In the genomic region with DNA sequence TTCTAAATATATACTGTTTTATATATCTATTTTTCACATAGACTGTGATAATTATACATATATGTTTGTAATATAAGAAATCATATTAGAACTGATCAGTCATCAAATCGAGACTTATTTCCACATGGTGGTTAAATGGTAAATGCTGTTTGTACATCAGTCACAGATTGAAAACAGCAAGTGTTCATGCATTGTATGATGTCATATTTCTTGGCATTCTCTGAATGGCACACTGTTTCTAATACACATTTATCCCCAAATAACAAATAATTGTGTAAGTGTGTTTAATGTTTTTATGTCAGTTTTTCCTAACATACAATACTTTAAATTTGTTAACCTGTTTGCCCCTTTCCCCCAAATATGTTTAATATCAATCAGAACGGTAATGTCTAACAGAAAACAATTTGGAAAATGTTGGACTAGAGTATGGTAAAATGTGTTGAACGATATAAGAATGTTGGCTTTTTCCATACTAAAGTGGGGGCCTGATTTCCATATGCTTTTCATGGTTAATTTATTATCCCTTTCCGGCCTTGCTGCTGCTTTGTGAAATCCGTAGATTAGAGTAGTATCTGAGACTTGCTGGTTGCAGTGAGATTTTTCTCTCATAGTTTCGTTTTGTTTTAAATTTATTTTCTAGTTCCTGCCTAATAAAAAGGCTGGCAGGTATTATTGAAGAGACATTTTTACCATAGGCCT, we compare ENCODE assay signal across 20 cellular contexts. TPM values are rescaled to one million over a fixed set of nuclear protein-coding genes. Genes with fewer than 3 reads are reported as not detected.
A peak's percentile ranks its signal among the peaks of the same experiment; 100 is the strongest.
DNase-seq lines count a peak whose midpoint lies in the region; ATAC-seq, FAIRE-seq and TF ChIP-seq lines count a peak whose summit lies in the region.
"Had no signal": no experiment of that assay in that cellular context is flagged by ENCODE, and none has a peak within 500 bp of the region (broad histone marks: within the 10 kb centered on the region; RNA-seq: fewer than 3 reads in every experiment).

No MANE protein-coding gene starts in this region.

- no peaks in the 10 kb centered on the region for H3K9me3 Mint-ChIP-seq in activated T-helper 2 cell treated with anti-CD3 and anti-CD28 coated beads, Interferon-gamma antibody, Interleukin-2, Interleukin-4, amounts not matched to agents 10 μg/mL and 5 μg/mL and 100 μg/mL, durations not matched to agents 14 hours and 24 hours and 36 hours
- H3K9me3 Mint-ChIP-seq in mesothelial cell of epicardium = no peaks in the 10 kb centered on the region
- H3K9me3 Mint-ChIP-seq in activated CD8-positive, alpha-beta memory T cell treated with anti-CD3 and anti-CD28 coated beads, Interleukin-2, amount 10 ng/mL, durations not matched to agents 7 days and 5 days (ENCODE audit: low read depth) = no peaks in the 10 kb centered on the region
- H3K9me3 Mint-ChIP-seq: activated naive CD4-positive, alpha-beta T cell treated with anti-CD3 and anti-CD28 coated beads, Interleukin-2, amount 10 ng/mL, durations not matched to agents 7 days and 5 days; T-cell; type B pancreatic cell had no signal

- FAIRE-seq in HepG2 (lab: Jason Lieb, UNC) = no peak
- FAIRE-seq: colon, endometrium, GM12878 had no signal

- peaks cover 34% of the 10 kb centered on the region for H3K36me3 Mint-ChIP-seq in activated T-helper 2 cell treated with anti-CD3 and anti-CD28 coated beads, Interferon-gamma antibody, Interleukin-2, Interleukin-4, amounts not matched to agents 10 μg/mL and 5 μg/mL and 100 μg/mL, durations not matched to agents 14 hours and 24 hours and 36 hours (ENCODE audit: low read depth)
- no peaks in the 10 kb centered on the region for H3K36me3 Mint-ChIP-seq in mesothelial cell of epicardium
- H3K36me3 Mint-ChIP-seq in activated CD8-positive, alpha-beta memory T cell treated with anti-CD3 and anti-CD28 coated beads, Interleukin-2, amount 10 ng/mL, durations not matched to agents 7 days and 5 days = peaks cover 20% of the 10 kb centered on the region

- H3K79me2 ChIP-seq in HepG2 (ENCODE audit: insufficient read depth, low read length) = peaks cover 14% of the 10 kb centered on the region

- H3K4me3 ChIP-seq in HepG2 (replicated peaks in 1 of 3; ENCODE audit: insufficient read depth in 1 of 3, low read depth in 2 of 3, low read length in 3 of 3) (no peak overlapping the region), right lobe of liver (no peak overlapping the region)
- H3K4me3 ChIP-seq: GM12878, stomach had no signal

- TF ChIP-seq RAD21 in HepG2 (CRISPR knock-in tag; IDR thresholded peaks at IDR 0.05) = no peak

- H3K36me3 ChIP-seq in HepG2 (replicated peaks in 1 of 2; ENCODE audit: control insufficient read depth in 1 of 2, insufficient read depth in 2 of 2, low read length in 2 of 2) = no peaks in the 10 kb centered on the region
- no peaks in the 10 kb centered on the region for H3K36me3 ChIP-seq in right lobe of liver

- H3K27ac ChIP-seq in HepG2 (ENCODE audit: extremely low read length, insufficient read depth, low read length) (no peak overlapping the region), right lobe of liver (no peak overlapping the region)
- H3K27ac ChIP-seq: stomach had no signal

- DNase-seq in HepG2 (ENCODE audit: low spot score) = no peak
- no peak for DNase-seq in right lobe of liver
- DNase-seq in activated T-helper 2 cell treated with anti-CD3 and anti-CD28 coated beads, Interferon-gamma antibody, Interleukin-2, Interleukin-4, amounts not matched to agents 10 μg/mL and 5 μg/mL and 100 μg/mL, durations not matched to agents 14 hours and 24 hours and 36 hours (ENCODE audit: low spot score) = no peak
- no peak for DNase-seq in mesothelial cell of epicardium (ENCODE audit: low spot score in 2 of 2, unreplicated experiment in 2 of 2)
- no peak for DNase-seq in activated CD4-positive, CD25-positive, alpha-beta regulatory T cell (lab: John Stamatoyannopoulos, UW)
- DNase-seq in NCI-H345 treated with DMSO at 0.1 percent for 48 hours (lab: John Stamatoyannopoulos, UW; ENCODE audit: unreplicated experiment) = no peak
- no peak for DNase-seq in activated CD8-positive, alpha-beta memory T cell treated with anti-CD3 and anti-CD28 coated beads, Interleukin-2, amount 10 ng/mL, durations not matched to agents 7 days and 5 days
- DNase-seq: activated CD8-positive, alpha-beta memory T cell treated with anti-CD3 and anti-CD28 coated beads, Interleukin-2, amount 50 U/mL, for 48 hours; activated naive CD4-positive, alpha-beta T cell treated with anti-CD3 and anti-CD28 coated beads, Interleukin-2, amount 10 ng/mL, durations not matched to agents 7 days and 5 days; foreskin melanocyte; left colon; NCI-H187 treated with DMSO at 0.1 percent for 48 hours; stimulated activated CD4-positive, alpha-beta T cell treated with anti-CD3 and anti-CD28 coated beads, Interleukin-2, amount 100 ng/mL, for 24 hours; stomach; T-cell had no signal

- WGBS in HepG2 (ENCODE audit: low lambda C conversion rate) = 95% methylated on average over 6 of the region's 6 CpGs
- 86% methylated on average over 6 of the region's 6 CpGs for WGBS in right lobe of liver (ENCODE audit: insufficient coverage, low coverage, low lambda C conversion rate, missing lambda C conversion rate)

- no TSS peak for BruUV-seq in HepG2 (replicated peaks; lab: Mats Ljungman, UMichigan)

- TF ChIP-seq EP300 in HepG2 (IDR thresholded peaks at IDR 0.05; ENCODE audit: low read depth in 2 of 2, low read length in 2 of 2) (no peak), HepG2 (CRISPR knock-in tag; IDR thresholded peaks at IDR 0.05; ENCODE audit: borderline replicate concordance) (no peak)

- H3K9me3 ChIP-seq in HepG2 (ENCODE audit: low read length) (no peaks in the 10 kb centered on the region), right lobe of liver (no peaks in the 10 kb centered on the region)
- H3K9me3 ChIP-seq: stomach had no signal

- intact Hi-C loops in HepG2 (cut with micrococcal nuclease; ENCODE audit: unreplicated experiment) = no loop called here
- intact Hi-C loops in right lobe of liver (cut with DNase I) = no loop called here
- intact Hi-C loops in activated T-helper 2 cell treated with anti-CD3 and anti-CD28 coated beads, Interferon-gamma antibody, Interleukin-2, Interleukin-4, amounts not matched to agents 10 μg/mL and 5 μg/mL and 100 μg/mL, durations not matched to agents 14 hours and 24 hours and 36 hours (cut with micrococcal nuclease) = loop anchor here (2.0 kb wide), 1 partner anchor 23 kb away; a partner anchor contains a TSS

- no peak overlapping the region for H3K4me3 Mint-ChIP-seq in activated T-helper 2 cell treated with anti-CD3 and anti-CD28 coated beads, Interferon-gamma antibody, Interleukin-2, Interleukin-4, amounts not matched to agents 10 μg/mL and 5 μg/mL and 100 μg/mL, durations not matched to agents 14 hours and 24 hours and 36 hours (ENCODE audit: low read depth)
- no peak overlapping the region for H3K4me3 Mint-ChIP-seq in mesothelial cell of epicardium
- no peak overlapping the region for H3K4me3 Mint-ChIP-seq in activated CD8-positive, alpha-beta memory T cell treated with anti-CD3 and anti-CD28 coated beads, Interleukin-2, amount 10 ng/mL, durations not matched to agents 7 days and 5 days
- H3K4me3 Mint-ChIP-seq: activated naive CD4-positive, alpha-beta T cell treated with anti-CD3 and anti-CD28 coated beads, Interleukin-2, amount 10 ng/mL, durations not matched to agents 7 days and 5 days; T-cell; type B pancreatic cell had no signal

- no peaks in the 10 kb centered on the region for H4K20me1 ChIP-seq in HepG2 (ENCODE audit: insufficient read depth, low read length)

- H3K4me1 ChIP-seq in HepG2 (ENCODE audit: insufficient read depth, low read length) = peaks cover 19% of the 10 kb centered on the region
- peaks cover 0 to 32% (median 11%) of the 10 kb centered on the region in 4 donors for H3K4me1 ChIP-seq in right lobe of liver

- no peak overlapping the region for H3K9ac ChIP-seq in HepG2 (ENCODE audit: insufficient read depth, low read depth, low read length)

- TF ChIP-seq CTCF in HepG2 (CRISPR knock-in tag; IDR thresholded peaks at IDR 0.05) (no peak), right lobe of liver (IDR thresholded peaks at IDR 0.05) (no peak), mesothelial cell of epicardium (IDR thresholded peaks at IDR 0.05; ENCODE audit: unreplicated experiment) (no peak)

- no peaks in the 10 kb centered on the region for H3K27me3 Mint-ChIP-seq in activated T-helper 2 cell treated with anti-CD3 and anti-CD28 coated beads, Interferon-gamma antibody, Interleukin-2, Interleukin-4, amounts not matched to agents 10 μg/mL and 5 μg/mL and 100 μg/mL, durations not matched to agents 14 hours and 24 hours and 36 hours (ENCODE audit: low read depth)
- no peaks in the 10 kb centered on the region for H3K27me3 Mint-ChIP-seq in mesothelial cell of epicardium (ENCODE audit: low read depth)
- H3K27me3 Mint-ChIP-seq in activated CD8-positive, alpha-beta memory T cell treated with anti-CD3 and anti-CD28 coated beads, Interleukin-2, amount 10 ng/mL, durations not matched to agents 7 days and 5 days = no peaks in the 10 kb centered on the region
- H3K27me3 Mint-ChIP-seq: activated naive CD4-positive, alpha-beta T cell treated with anti-CD3 and anti-CD28 coated beads, Interleukin-2, amount 10 ng/mL, durations not matched to agents 7 days and 5 days; T-cell; type B pancreatic cell had no signal

- POLR2A ChIA-PET in HepG2 (lab: Yijun Ruan, JAX) = no interaction called here

- in situ Hi-C loops in HepG2 (cut with HindIII; ENCODE audit: extremely low pct_ligation_motif_present, low pct_unique_long_range_greater_than_20kb) = no loop called here

- CTCF ChIA-PET in HepG2 (lab: Yijun Ruan, JAX; ENCODE audit: low intra/inter-chr PET ratio, low total read pairs) = no interaction called here
- CTCF ChIA-PET in activated CD8-positive, alpha-beta memory T cell treated with anti-CD3 and anti-CD28 coated beads, Interleukin-2, amount 10 ng/mL, durations not matched to agents 7 days and 5 days (lab: Charles Lee) = no interaction called here

- TF ChIP-seq POLR2A in HepG2 (IDR thresholded peaks at IDR 0.05; ENCODE audit: insufficient read depth in 1 of 2, low read depth in 2 of 2, low read length in 2 of 2) (no peak), right lobe of liver (IDR thresholded peaks at IDR 0.05) (no peak)

- peak overlapping the region; percentile 6 for H3K27ac Mint-ChIP-seq in activated T-helper 2 cell treated with anti-CD3 and anti-CD28 coated beads, Interferon-gamma antibody, Interleukin-2, Interleukin-4, amounts not matched to agents 10 μg/mL and 5 μg/mL and 100 μg/mL, durations not matched to agents 14 hours and 24 hours and 36 hours
- peak overlapping the region; percentile 75 for H3K27ac Mint-ChIP-seq in mesothelial cell of epicardium
- no peak overlapping the region for H3K27ac Mint-ChIP-seq in activated CD8-positive, alpha-beta memory T cell treated with anti-CD3 and anti-CD28 coated beads, Interleukin-2, amount 10 ng/mL, durations not matched to agents 7 days and 5 days
- H3K27ac Mint-ChIP-seq: activated naive CD4-positive, alpha-beta T cell treated with anti-CD3 and anti-CD28 coated beads, Interleukin-2, amount 10 ng/mL, durations not matched to agents 7 days and 5 days; type B pancreatic cell had no signal

- no peak overlapping the region for H2AFZ ChIP-seq in HepG2 (ENCODE audit: low read length)

- H3K4me2 ChIP-seq in HepG2 (ENCODE audit: low read depth, low read length) = no peak overlapping the region

- no peak for ATAC-seq in HepG2
- no peak for ATAC-seq in right lobe of liver
- ATAC-seq in activated CD8-positive, alpha-beta memory T cell treated with anti-CD3 and anti-CD28 coated beads, Interleukin-2, amount 10 ng/mL, durations not matched to agents 7 days and 5 days = no peak
- ATAC-seq: GM12878, HCT116, left colon, T-cell had no signal

- H3K27me3 ChIP-seq in HepG2 (ENCODE audit: control insufficient read depth in 1 of 2, insufficient read depth in 2 of 2, low read length in 2 of 2) = no peaks in the 10 kb centered on the region
- no peaks in the 10 kb centered on the region for H3K27me3 ChIP-seq in right lobe of liver
- H3K27me3 ChIP-seq: stomach had no signal

- peaks cover 59% of the 10 kb centered on the region for H3K4me1 Mint-ChIP-seq in activated T-helper 2 cell treated with anti-CD3 and anti-CD28 coated beads, Interferon-gamma antibody, Interleukin-2, Interleukin-4, amounts not matched to agents 10 μg/mL and 5 μg/mL and 100 μg/mL, durations not matched to agents 14 hours and 24 hours and 36 hours (ENCODE audit: low read depth)
- peaks cover 33% of the 10 kb centered on the region for H3K4me1 Mint-ChIP-seq in mesothelial cell of epicardium
- H3K4me1 Mint-ChIP-seq in activated CD8-positive, alpha-beta memory T cell treated with anti-CD3 and anti-CD28 coated beads, Interleukin-2, amount 10 ng/mL, durations not matched to agents 7 days and 5 days = peaks cover 47% of the 10 kb centered on the region

RNA-seq across cellular contexts. Expression of a gene that starts 23.6 kb away (rescaled TPM):
- total RNA-seq in HepG2 (2016; rRNA removed; fragmentation: Illumina TruSeq; extraction: Trizol) (69.1 and 114 TPM in 2 replicates), right lobe of liver (10 to 100 TPM; 25.6 to 66.1 (median 53.3) TPM), mesothelial cell of epicardium (88.4 to 93.7 TPM (median 91.9 TPM) in 3 replicates)
- 5.3 and 8.7 TPM in 2 replicates for total RNA-seq in HepG2 (2016; cell fraction: cytosol; rRNA removed; fragmentation: Illumina TruSeq; extraction: Trizol; ENCODE audit: low read depth)
- 69.8 and 121 TPM in 2 replicates for total RNA-seq in HepG2 (2016; cell fraction: insoluble cytoplasmic fraction; rRNA removed; fragmentation: Illumina TruSeq; extraction: Trizol)
- total RNA-seq in HepG2 (2016; cell fraction: membrane; rRNA removed; fragmentation: Illumina TruSeq; extraction: Trizol) = 20.5 and 23.7 TPM in 2 replicates
- 32.7 and 36.9 TPM in 2 replicates for total RNA-seq in HepG2 (2016; cell fraction: nucleus; rRNA removed; fragmentation: Illumina TruSeq; extraction: Trizol)
- 19.0 and 22.3 TPM in 2 replicates for polyA plus RNA-seq in HepG2 (2011; rRNA removed)
- polyA plus RNA-seq in HepG2 (2011; cell fraction: cytosol; rRNA removed) = 6.2 and 13.3 TPM in 2 replicates
- polyA plus RNA-seq in HepG2 (2011; cell fraction: nucleus; rRNA removed) = 9.9 and 16.7 TPM in 2 replicates
- polyA plus RNA-seq in HepG2 (2012) = 39.1 and 52.9 TPM in 2 replicates
- polyA plus RNA-seq in HepG2 (2016; cell fraction: cytosol; fragmentation: Illumina TruSeq; extraction: Trizol; ENCODE audit: low read depth) = 6.8 and 7.7 TPM in 2 replicates
- polyA plus RNA-seq in HepG2 (2016; cell fraction: insoluble cytoplasmic fraction; fragmentation: Illumina TruSeq; extraction: Trizol; ENCODE audit: low read depth) = 119 and 125 TPM in 2 replicates
- 10.7 and 12.3 TPM in 2 replicates for polyA plus RNA-seq in HepG2 (2016; cell fraction: membrane; fragmentation: Illumina TruSeq; extraction: Trizol; ENCODE audit: low read depth)
- 38.9 and 44.7 TPM in 2 replicates for polyA plus RNA-seq in HepG2 (2016; cell fraction: nucleus; fragmentation: Illumina TruSeq; extraction: Trizol; ENCODE audit: insufficient read depth, low read depth)
- polyA minus RNA-seq in HepG2 (2011; rRNA and poly(A)+ RNA removed; ENCODE audit: low replicate concordance) = 3.9 and 4.0 TPM in 2 replicates
- 16.6 and 25.1 TPM in 2 replicates for polyA minus RNA-seq in HepG2 (2011; cell fraction: cytosol; rRNA and poly(A)+ RNA removed)
- 42.5 and 45.6 TPM in 2 replicates for polyA minus RNA-seq in HepG2 (2011; cell fraction: nucleus; rRNA and poly(A)+ RNA removed)
- total RNA-seq in activated T-helper 2 cell treated with anti-CD3 and anti-CD28 coated beads, Interferon-gamma antibody, Interleukin-2, Interleukin-4, amounts not matched to agents 10 μg/mL and 5 μg/mL and 100 μg/mL, durations not matched to agents 14 hours and 24 hours and 36 hours = 55.9 and 56.4 TPM in 2 replicates
- total RNA-seq in activated CD8-positive, alpha-beta memory T cell treated with anti-CD3 and anti-CD28 coated beads, Interleukin-2, amount 10 ng/mL, durations not matched to agents 7 days and 5 days = 10 to 100 TPM; 52.3 to 61.2 TPM
